ENCODE assay signal across 17 cellular contexts in the genomic region with DNA sequence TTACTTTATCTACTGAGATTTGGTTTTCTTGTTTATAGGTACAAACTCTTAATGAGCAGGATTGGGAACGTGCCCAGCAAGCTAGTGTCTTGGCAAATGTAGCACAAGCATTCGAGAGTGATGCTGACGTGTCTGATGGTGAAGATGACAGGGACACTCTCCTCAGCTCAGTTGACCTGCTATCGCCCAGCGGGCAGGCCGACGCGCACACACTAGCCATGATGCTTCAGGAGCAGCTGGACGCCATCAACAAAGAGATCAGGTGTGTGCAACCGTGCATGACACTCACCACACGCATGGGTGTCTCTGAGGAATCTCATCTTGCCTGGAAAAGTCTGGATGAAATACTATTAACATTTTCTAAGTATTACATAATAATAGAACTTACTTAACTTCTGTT.
"Had no signal": no experiment of that assay in that cellular context is flagged by ENCODE, and none has a peak within 500 bp of the region (broad histone marks: within the 10 kb centered on the region; RNA-seq: fewer than 3 reads in every experiment).

No MANE protein-coding gene starts in this region.

- H3K4me1 Mint-ChIP-seq: activated naive CD8-positive, alpha-beta T cell treated with anti-CD3 and anti-CD28 coated beads, Interleukin-2, amount 10 ng/mL, durations not matched to agents 7 days and 5 days; endodermal cell; neural progenitor cell; stimulated activated naive B cell treated with anti-CD40 and anti-IgM and Interleukin-4, amounts not matched to agents 10 μg/mL and 1 μg/mL and 100 μg/mL, for 72 hours had no signal

- H3K27me3 ChIP-seq: cardiac muscle cell, dorsolateral prefrontal cortex, neural progenitor cell had no signal

- H3K4me1 ChIP-seq: neural progenitor cell, psoas muscle had no signal

- H3K36me3 ChIP-seq: neural progenitor cell had no signal

- H3K4me3 ChIP-seq: cardiac muscle cell, dorsolateral prefrontal cortex, mucosa of descending colon, neural progenitor cell, psoas muscle, thoracic aorta had no signal

- H3K9me3 ChIP-seq: mucosa of descending colon, psoas muscle, thoracic aorta had no signal

- H3K27ac ChIP-seq: cardiac muscle cell, dorsolateral prefrontal cortex, neural progenitor cell, psoas muscle, thoracic aorta had no signal

- H3K27ac Mint-ChIP-seq: activated naive CD8-positive, alpha-beta T cell treated with anti-CD3 and anti-CD28 coated beads, Interleukin-2, amount 10 ng/mL, durations not matched to agents 7 days and 5 days; endodermal cell; neural progenitor cell; T-helper 2 cell treated with Interferon-gamma antibody and Interleukin-4, amounts not matched to agents 5 μg/mL and 100 μg/mL, for 36 hours had no signal

- H3K4me2 ChIP-seq: neural progenitor cell had no signal

- H2AFZ ChIP-seq: neural progenitor cell had no signal

- ATAC-seq: mucosa of descending colon; psoas muscle; stimulated activated naive B cell treated with anti-CD40 and anti-IgM and Interleukin-4, amounts not matched to agents 10 μg/mL and 1 μg/mL and 100 μg/mL, for 72 hours had no signal

- H3K9ac ChIP-seq: neural progenitor cell had no signal

- DNase-seq: activated CD4-positive, alpha-beta T cell treated with anti-CD3 and anti-CD28 coated beads, Interleukin-2, amount 50 U/mL, for 48 hours; activated naive CD8-positive, alpha-beta T cell treated with anti-CD3 and anti-CD28 coated beads, Interleukin-2, amount 10 ng/mL, durations not matched to agents 7 days and 5 days; amygdala; dorsolateral prefrontal cortex; endodermal cell; foreskin melanocyte; hypothalamus; islet precursor cell; mesenchymal stem cell; mucosa of descending colon; naive B cell; psoas muscle; stimulated activated naive B cell treated with anti-CD40 and anti-IgM and Interleukin-4, amounts not matched to agents 10 μg/mL and 1 μg/mL and 100 μg/mL, for 72 hours had no signal

- H3K4me3 Mint-ChIP-seq: activated naive CD8-positive, alpha-beta T cell treated with anti-CD3 and anti-CD28 coated beads, Interleukin-2, amount 10 ng/mL, durations not matched to agents 7 days and 5 days; endodermal cell; naive B cell; neural progenitor cell; stimulated activated naive B cell treated with anti-CD40 and anti-IgM and Interleukin-4, amounts not matched to agents 10 μg/mL and 1 μg/mL and 100 μg/mL, for 72 hours; T-helper 2 cell treated with Interferon-gamma antibody and Interleukin-4, amounts not matched to agents 5 μg/mL and 100 μg/mL, for 36 hours had no signal

- H3K27me3 Mint-ChIP-seq: activated naive CD8-positive, alpha-beta T cell treated with anti-CD3 and anti-CD28 coated beads, Interleukin-2, amount 10 ng/mL, durations not matched to agents 7 days and 5 days; naive B cell; stimulated activated naive B cell treated with anti-CD40 and anti-IgM and Interleukin-4, amounts not matched to agents 10 μg/mL and 1 μg/mL and 100 μg/mL, for 72 hours had no signal

- H3K9me3 Mint-ChIP-seq: activated naive CD8-positive, alpha-beta T cell treated with anti-CD3 and anti-CD28 coated beads, Interleukin-2, amount 10 ng/mL, durations not matched to agents 7 days and 5 days; endodermal cell; naive B cell; neural progenitor cell; stimulated activated naive B cell treated with anti-CD40 and anti-IgM and Interleukin-4, amounts not matched to agents 10 μg/mL and 1 μg/mL and 100 μg/mL, for 72 hours; T-helper 2 cell treated with Interferon-gamma antibody and Interleukin-4, amounts not matched to agents 5 μg/mL and 100 μg/mL, for 36 hours had no signal
